ENCODE assay signal across 11 cellular contexts in genomic region chr15:71562251-71562650, GRCh38.
"Had no signal": no experiment of that assay in that cellular context is flagged by ENCODE, and none has a peak within 500 bp of the region (broad histone marks: within the 10 kb centered on the region; RNA-seq: fewer than 3 reads in every experiment).

No MANE protein-coding gene starts in this region.

- H3K4me1 ChIP-seq: pancreas had no signal

- H3K9me3 ChIP-seq: pancreas had no signal

- H3K36me3 ChIP-seq: pancreas, stomach had no signal

- H3K4me1 Mint-ChIP-seq: activated CD4-positive, alpha-beta memory T cell treated with anti-CD3 and anti-CD28 coated beads, Interleukin-2, amount 10 ng/mL, durations not matched to agents 7 days and 5 days; activated naive CD8-positive, alpha-beta T cell treated with anti-CD3 and anti-CD28 coated beads, Interleukin-2, amount 10 ng/mL, durations not matched to agents 7 days and 5 days had no signal

- H3K36me3 Mint-ChIP-seq: activated naive CD8-positive, alpha-beta T cell treated with anti-CD3 and anti-CD28 coated beads, Interleukin-2, amount 10 ng/mL, durations not matched to agents 7 days and 5 days had no signal

- H3K4me3 ChIP-seq: pancreas, stomach had no signal

- H3K9me3 Mint-ChIP-seq: activated CD4-positive, alpha-beta memory T cell treated with anti-CD3 and anti-CD28 coated beads, Interleukin-2, amount 10 ng/mL, durations not matched to agents 7 days and 5 days; activated naive CD8-positive, alpha-beta T cell treated with anti-CD3 and anti-CD28 coated beads, Interleukin-2, amount 10 ng/mL, durations not matched to agents 7 days and 5 days had no signal

- H3K27ac ChIP-seq: pancreas, stomach had no signal

- H3K4me3 Mint-ChIP-seq: activated CD4-positive, alpha-beta memory T cell treated with anti-CD3 and anti-CD28 coated beads, Interleukin-2, amount 10 ng/mL, durations not matched to agents 7 days and 5 days; activated naive CD8-positive, alpha-beta T cell treated with anti-CD3 and anti-CD28 coated beads, Interleukin-2, amount 10 ng/mL, durations not matched to agents 7 days and 5 days; nephron had no signal

- H3K27me3 Mint-ChIP-seq: activated naive CD8-positive, alpha-beta T cell treated with anti-CD3 and anti-CD28 coated beads, Interleukin-2, amount 10 ng/mL, durations not matched to agents 7 days and 5 days had no signal

- H3K27ac Mint-ChIP-seq: activated CD4-positive, alpha-beta memory T cell treated with anti-CD3 and anti-CD28 coated beads, Interleukin-2, amount 10 ng/mL, durations not matched to agents 7 days and 5 days; activated naive CD8-positive, alpha-beta T cell treated with anti-CD3 and anti-CD28 coated beads, Interleukin-2, amount 10 ng/mL, durations not matched to agents 7 days and 5 days; nephron had no signal

- FAIRE-seq: pancreas had no signal

- DNase-seq: activated CD4-positive, alpha-beta memory T cell treated with anti-CD3 and anti-CD28 coated beads, Interleukin-2, amount 10 ng/mL, durations not matched to agents 7 days and 5 days; activated CD8-positive, alpha-beta memory T cell treated with anti-CD3 and anti-CD28 coated beads, Interleukin-2, amount 50 U/mL, for 4 hours; activated naive CD8-positive, alpha-beta T cell treated with anti-CD3 and anti-CD28 coated beads, Interleukin-2, amount 10 ng/mL, durations not matched to agents 7 days and 5 days; central memory CD4-positive, alpha-beta T cell; effector memory CD4-positive, alpha-beta T cell; head of caudate nucleus; pancreas; stimulated activated CD4-positive, alpha-beta T cell treated with anti-CD3 and anti-CD28 coated beads, Interleukin-4, amount 100 ng/mL, for 24 hours; stomach had no signal

- ATAC-seq: left lobe of liver, pancreas had no signal

- H3K27me3 ChIP-seq: pancreas, stomach had no signal
